In genomic region chr4:7309636-7310035, GRCh38 we compare ENCODE assay signal across 2 cellular contexts.
TF ChIP-seq lines count a peak whose summit lies in the region.

No MANE protein-coding gene starts in this region.

TF ChIP-seq in GM23338, 12 proteins besides CTCF, POLR2A, EP300 and RAD21:
- TF ChIP-seq REST (IDR thresholded peaks at IDR 0.05; ENCODE audit: unreplicated experiment) = no peak
- no peak for TF ChIP-seq ZNF114 (CRISPR knock-in tag; IDR thresholded peaks at IDR 0.05)
- TF ChIP-seq ZNF462 (CRISPR knock-in tag; IDR thresholded peaks at IDR 0.05) = no peak
- no peak for TF ChIP-seq ETS1 (IDR thresholded peaks at IDR 0.05)
- TF ChIP-seq EZH2 (IDR thresholded peaks at IDR 0.05; ENCODE audit: low read depth, unreplicated experiment) = no peak
- TF ChIP-seq NANOG (IDR thresholded peaks at IDR 0.05; ENCODE audit: borderline replicate concordance) = no peak
- TF ChIP-seq POLR2AphosphoS5 (IDR thresholded peaks at IDR 0.05; ENCODE audit: low read depth) = no peak
- no peak for TF ChIP-seq STAT1 (IDR thresholded peaks at IDR 0.05; ENCODE audit: unreplicated experiment)
- TF ChIP-seq EZH2phosphoT487 (IDR thresholded peaks at IDR 0.05; ENCODE audit: unreplicated experiment) = no peak
- no peak for TF ChIP-seq JUNB (IDR thresholded peaks at IDR 0.05; ENCODE audit: unreplicated experiment)
- no peak for TF ChIP-seq CREB1 (CRISPR knock-in tag; IDR thresholded peaks at IDR 0.05; ENCODE audit: low read depth)
- no peak for TF ChIP-seq ZNF331 (CRISPR knock-in tag; IDR thresholded peaks at IDR 0.05; ENCODE audit: low read depth)
TF ChIP-seq in GM23338: peak in this region for 0.

TF ChIP-seq in H1, 55 proteins besides CTCF, POLR2A, EP300 and RAD21:
- TF ChIP-seq ASH2L (IDR thresholded peaks at IDR 0.05; ENCODE audit: low read length) = no peak
- no peak for TF ChIP-seq GABPA (IDR thresholded peaks at IDR 0.05; ENCODE audit: borderline replicate concordance, insufficient read depth, low read length)
- TF ChIP-seq CBX5 (IDR thresholded peaks at IDR 0.05; ENCODE audit: low read depth, low read length) = no peak
- no peak for TF ChIP-seq POU5F1 (IDR thresholded peaks at IDR 0.05; ENCODE audit: low read depth, low read length)
